Comparison of ENCODE assay signal across 1 cellular context in the genomic region with DNA sequence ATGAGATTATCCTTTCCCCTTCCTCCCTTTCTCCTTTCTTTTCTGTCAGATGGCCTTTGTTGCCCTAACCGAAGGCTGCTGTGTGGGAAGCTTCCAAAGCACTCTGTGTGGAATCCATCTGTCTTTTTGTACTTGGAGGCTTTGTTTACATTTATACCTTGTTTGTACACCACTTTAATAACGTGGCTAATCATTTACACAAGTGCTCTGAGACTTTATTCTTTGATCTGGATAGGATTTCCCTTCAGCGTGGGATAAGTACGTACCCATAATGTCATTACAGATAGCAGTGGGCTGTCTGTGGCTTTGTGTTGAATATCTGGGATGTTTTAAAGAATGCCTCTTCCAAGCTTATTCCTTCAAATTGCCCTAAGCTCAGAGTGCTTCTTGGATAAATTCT.
TF ChIP-seq lines count a peak whose summit lies in the region.

No MANE protein-coding gene starts in this region.

TF ChIP-seq in HCT116, 20 proteins besides CTCF, POLR2A, EP300 and RAD21 (continued from another document):
- TF ChIP-seq, protein P1, sequence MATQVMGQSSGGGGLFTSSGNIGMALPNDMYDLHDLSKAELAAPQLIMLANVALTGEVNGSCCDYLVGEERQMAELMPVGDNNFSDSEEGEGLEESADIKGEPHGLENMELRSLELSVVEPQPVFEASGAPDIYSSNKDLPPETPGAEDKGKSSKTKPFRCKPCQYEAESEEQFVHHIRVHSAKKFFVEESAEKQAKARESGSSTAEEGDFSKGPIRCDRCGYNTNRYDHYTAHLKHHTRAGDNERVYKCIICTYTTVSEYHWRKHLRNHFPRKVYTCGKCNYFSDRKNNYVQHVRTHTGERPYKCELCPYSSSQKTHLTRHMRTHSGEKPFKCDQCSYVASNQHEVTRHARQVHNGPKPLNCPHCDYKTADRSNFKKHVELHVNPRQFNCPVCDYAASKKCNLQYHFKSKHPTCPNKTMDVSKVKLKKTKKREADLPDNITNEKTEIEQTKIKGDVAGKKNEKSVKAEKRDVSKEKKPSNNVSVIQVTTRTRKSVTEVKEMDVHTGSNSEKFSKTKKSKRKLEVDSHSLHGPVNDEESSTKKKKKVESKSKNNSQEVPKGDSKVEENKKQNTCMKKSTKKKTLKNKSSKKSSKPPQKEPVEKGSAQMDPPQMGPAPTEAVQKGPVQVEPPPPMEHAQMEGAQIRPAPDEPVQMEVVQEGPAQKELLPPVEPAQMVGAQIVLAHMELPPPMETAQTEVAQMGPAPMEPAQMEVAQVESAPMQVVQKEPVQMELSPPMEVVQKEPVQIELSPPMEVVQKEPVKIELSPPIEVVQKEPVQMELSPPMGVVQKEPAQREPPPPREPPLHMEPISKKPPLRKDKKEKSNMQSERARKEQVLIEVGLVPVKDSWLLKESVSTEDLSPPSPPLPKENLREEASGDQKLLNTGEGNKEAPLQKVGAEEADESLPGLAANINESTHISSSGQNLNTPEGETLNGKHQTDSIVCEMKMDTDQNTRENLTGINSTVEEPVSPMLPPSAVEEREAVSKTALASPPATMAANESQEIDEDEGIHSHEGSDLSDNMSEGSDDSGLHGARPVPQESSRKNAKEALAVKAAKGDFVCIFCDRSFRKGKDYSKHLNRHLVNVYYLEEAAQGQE (IDR thresholded peaks at IDR 0.05; ENCODE audit: low read depth), result no peak
- no peak for TF ChIP-seq ZNF274 (IDR thresholded peaks at IDR 0.05; ENCODE audit: low read depth, low read length)
- TF ChIP-seq, protein P2, sequence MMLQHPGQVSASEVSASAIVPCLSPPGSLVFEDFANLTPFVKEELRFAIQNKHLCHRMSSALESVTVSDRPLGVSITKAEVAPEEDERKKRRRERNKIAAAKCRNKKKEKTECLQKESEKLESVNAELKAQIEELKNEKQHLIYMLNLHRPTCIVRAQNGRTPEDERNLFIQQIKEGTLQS (IDR thresholded peaks at IDR 0.05), result no peak
